Comparison of ENCODE assay signal across 8 cellular contexts in the genomic region with DNA sequence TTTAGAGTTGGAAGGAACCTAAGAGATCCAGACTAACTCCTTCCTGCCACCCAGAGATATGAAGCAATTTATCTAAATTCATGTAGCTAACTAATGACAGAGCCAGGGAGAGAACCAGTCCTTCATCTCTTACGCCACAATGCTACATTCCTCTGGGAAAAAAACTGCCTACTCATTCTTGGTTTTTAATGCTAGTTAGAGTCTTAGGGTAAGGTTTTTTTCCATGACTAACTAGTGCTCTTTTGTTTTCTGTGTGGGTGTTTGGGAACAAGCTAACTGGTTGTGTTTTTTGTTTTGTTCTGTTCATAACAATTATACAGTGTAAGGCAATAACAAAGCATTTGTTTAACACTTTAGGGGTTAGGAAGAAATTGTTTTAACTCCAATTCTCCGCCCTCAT. TPM values are rescaled to one million over a fixed set of nuclear protein-coding genes. Genes with fewer than 3 reads are reported as not detected.
DNase-seq lines count a peak whose midpoint lies in the region; ATAC-seq, FAIRE-seq and TF ChIP-seq lines count a peak whose summit lies in the region.

No MANE protein-coding gene starts in this region.

- no peaks in the 10 kb centered on the region for H3K9me3 Mint-ChIP-seq in central memory CD8-positive, alpha-beta T cell
- H3K9me3 Mint-ChIP-seq in type B pancreatic cell, result no peaks in the 10 kb centered on the region
- no peaks in the 10 kb centered on the region for H3K9me3 Mint-ChIP-seq in activated T-cell treated with anti-CD3 and anti-CD28 coated beads, Interleukin-2, amount 50 U/mL, for 24 hours

- TF ChIP-seq CTCF in Loucy (conservative IDR thresholded peaks at IDR 0.05; ENCODE audit: low read length), result no peak
- no peak for TF ChIP-seq CTCF in type B pancreatic cell (conservative IDR thresholded peaks at IDR 0.05)

- peaks cover 21% of the 10 kb centered on the region; the same call in 1 of the 2 replicates for H3K36me3 ChIP-seq in Loucy (ENCODE audit: insufficient read depth, low read length)

- peaks cover 5% of the 10 kb centered on the region for H3K4me1 Mint-ChIP-seq in central memory CD8-positive, alpha-beta T cell
- peaks cover 27% of the 10 kb centered on the region for H3K4me1 Mint-ChIP-seq in type B pancreatic cell (ENCODE audit: unreplicated experiment)
- peaks cover 26% of the 10 kb centered on the region for H3K4me1 Mint-ChIP-seq in activated T-cell treated with anti-CD3 and anti-CD28 coated beads, Interleukin-2, amount 50 U/mL, for 24 hours (ENCODE audit: low read depth)

- no peak for ATAC-seq in central memory CD8-positive, alpha-beta T cell (replicated peaks; ENCODE audit: extremely low read depth, poor library complexity, severe bottlenecking)
- no peak for ATAC-seq in HG03159 (IDR thresholded peaks at IDR 0.05; ENCODE audit: unreplicated experiment)

- H3K27me3 Mint-ChIP-seq in central memory CD8-positive, alpha-beta T cell, result no peaks in the 10 kb centered on the region
- no peaks in the 10 kb centered on the region for H3K27me3 Mint-ChIP-seq in type B pancreatic cell
- no peaks in the 10 kb centered on the region for H3K27me3 Mint-ChIP-seq in activated T-cell treated with anti-CD3 and anti-CD28 coated beads, Interleukin-2, amount 50 U/mL, for 24 hours

- H3K27me3 ChIP-seq in Loucy (ENCODE audit: insufficient read depth, low read length, poor library complexity, severe bottlenecking), result no peaks in the 10 kb centered on the region

- peak overlapping the region; percentile 53 for H3K27ac Mint-ChIP-seq in central memory CD8-positive, alpha-beta T cell (ENCODE audit: low read depth)
- peak overlapping the region; percentile 94 for H3K27ac Mint-ChIP-seq in type B pancreatic cell
- no peak overlapping the region for H3K27ac Mint-ChIP-seq in activated T-cell treated with anti-CD3 and anti-CD28 coated beads, Interleukin-2, amount 50 U/mL, for 24 hours

- H3K4me3 ChIP-seq in Loucy (ENCODE audit: low read length, poor library complexity, severe bottlenecking), result no peak overlapping the region

- FAIRE-seq in GM12891 (lab: Jason Lieb, UNC), result no peak

- peaks cover 86% of the 10 kb centered on the region for H3K79me2 ChIP-seq in Loucy (ENCODE audit: insufficient read depth, low read length)

- no peaks in the 10 kb centered on the region for H3K9me3 ChIP-seq in Loucy (ENCODE audit: insufficient read depth, low read depth, low read length)

- peak overlapping the region; percentile 3 for H3K4me2 ChIP-seq in Loucy (ENCODE audit: low read depth, low read length, poor library complexity, severe bottlenecking)

- H3F3A ChIP-seq in Loucy (ENCODE audit: low read depth), result no peaks in the 10 kb centered on the region; the same call in 1 of the 2 replicates

- peak overlapping the region; percentile 12 for H3K9ac ChIP-seq in Loucy (ENCODE audit: low read depth, low read length, poor library complexity, severe bottlenecking)

- no peak for TF ChIP-seq POLR2A in GM12891 (IDR thresholded peaks at IDR 0.05; ENCODE audit: low read depth, low read length)

- H3K9me2 ChIP-seq in Loucy (replicated peaks; ENCODE audit: low read depth, low read length), result no peaks in the 10 kb centered on the region

- H4K20me1 ChIP-seq in Loucy (ENCODE audit: insufficient read depth, low read length, poor library complexity, severe bottlenecking), result no peaks in the 10 kb centered on the region

- H3K36me3 Mint-ChIP-seq in central memory CD8-positive, alpha-beta T cell (ENCODE audit: insufficient read depth), result peaks cover 7% of the 10 kb centered on the region
- H3K36me3 Mint-ChIP-seq in type B pancreatic cell, result peaks cover 15% of the 10 kb centered on the region
- peaks cover 17% of the 10 kb centered on the region for H3K36me3 Mint-ChIP-seq in activated T-cell treated with anti-CD3 and anti-CD28 coated beads, Interleukin-2, amount 50 U/mL, for 24 hours (ENCODE audit: low read depth)

- no peak overlapping the region for H3K4me3 Mint-ChIP-seq in central memory CD8-positive, alpha-beta T cell
- peak overlapping the region; percentile 34 for H3K4me3 Mint-ChIP-seq in type B pancreatic cell
- H3K4me3 Mint-ChIP-seq in activated T-cell treated with anti-CD3 and anti-CD28 coated beads, Interleukin-2, amount 50 U/mL, for 24 hours, result no peak overlapping the region

- no peak for DNase-seq in central memory CD8-positive, alpha-beta T cell (ENCODE audit: low spot score in 2 of 2)
- DNase-seq in islet precursor cell (peak; percentile 61), type B pancreatic cell (ENCODE audit: extremely low spot score, unreplicated experiment) (no peak), GM12891 (ENCODE audit: insufficient read length, low spot score) (no peak), NCI-H82 (lab: John Stamatoyannopoulos, UW) (no peak)
- no peak for DNase-seq in activated T-cell treated with anti-CD3 and anti-CD28 coated beads, Interleukin-2, amount 50 U/mL, for 24 hours

- no peak overlapping the region for H2AFZ ChIP-seq in Loucy (ENCODE audit: low read length)

- H3K4me1 ChIP-seq in Loucy (ENCODE audit: insufficient read depth, low read length, poor library complexity, severe bottlenecking), result peaks cover 79% of the 10 kb centered on the region

TF ChIP-seq in GM12891, 5 proteins besides CTCF, POLR2A, EP300 and RAD21:
- TF ChIP-seq POLR2AphosphoS5 (IDR thresholded peaks at IDR 0.05; ENCODE audit: low read depth, low read length) (no peak), PAX5 (IDR thresholded peaks at IDR 0.05; ENCODE audit: insufficient read depth, low read length, severe bottlenecking) (no peak), POU2F2 (IDR thresholded peaks at IDR 0.05; ENCODE audit: low read depth, low read length) (no peak), TAF1 (IDR thresholded peaks at IDR 0.05; ENCODE audit: low read depth, low read length) (no peak), SPI1 (IDR thresholded peaks at IDR 0.05; ENCODE audit: low read depth, low read length) (no peak)

RNA-seq across cellular contexts. Expression of a gene that starts 52.4 kb away (rescaled TPM):
- total RNA-seq in type B pancreatic cell (ENCODE audit: low replicate concordance), result 47.2 and 130 TPM in 2 replicates
- polyA plus RNA-seq in GM12891 (2012; ENCODE audit: low read depth, missing spikeins), result 2.4 TPM
